Comparison of ENCODE assay signal across 8 cellular contexts in genomic region chr6:11712760-11713159, GRCh38.
A peak's percentile ranks its signal among the peaks of the same experiment; 100 is the strongest.
DNase-seq lines count a peak whose midpoint lies in the region; ATAC-seq lines count a peak whose summit lies in the region.

No MANE protein-coding gene starts in this region.

- DNase-seq in SKM-1 (lab: John Stamatoyannopoulos, UW; ENCODE audit: unreplicated experiment): peak; percentile 73
- peak; percentile 42 for DNase-seq in fibroblast of gingiva (ENCODE audit: low read depth)
- DNase-seq in stimulated activated CD4-positive, alpha-beta T cell treated with anti-CD3 and anti-CD28 coated beads, Interleukin-4, amount 100 ng/mL, for 24 hours: peak; percentile 72
- no peak for DNase-seq in NCI-H1694 treated with DMSO at 0.1 percent for 48 hours (lab: John Stamatoyannopoulos, UW)
- DNase-seq in left colon: no peak

- intact Hi-C loops in left colon (cut with DNase I, micrococcal nuclease): no loop called here

- ATAC-seq in GM21381 (IDR thresholded peaks at IDR 0.05; ENCODE audit: unreplicated experiment) (peak; percentile 38), HG03469 (IDR thresholded peaks at IDR 0.05; ENCODE audit: unreplicated experiment) (no peak), left colon (no peak), GM18909 (IDR thresholded peaks at IDR 0.05; ENCODE audit: poor library complexity, unreplicated experiment) (no peak)

Comparison
In these comparisons a context has a peak if more than half of its experiments do, and no peak if none do; other contexts are left out.
1. DNase-seq: peak in SKM-1 (single experiment), fibroblast of gingiva (single experiment) and stimulated activated CD4-positive, alpha-beta T cell treated with anti-CD3 and anti-CD28 coated beads, Interleukin-4, amount 100 ng/mL, for 24 hours (single experiment); none in NCI-H1694 treated with DMSO at 0.1 percent for 48 hours (single experiment) and left colon (0 of 2).